29 cellular contexts compared by ENCODE assay signal in genomic region chr22:39671936-39672335, GRCh38.
"Had no signal": no experiment of that assay in that cellular context is flagged by ENCODE, and none has a peak within 500 bp of the region (broad histone marks: within the 10 kb centered on the region; RNA-seq: fewer than 3 reads in every experiment).

No MANE protein-coding gene starts in this region.

- H3K27ac Mint-ChIP-seq: naive thymus-derived CD4-positive, alpha-beta T cell; natural killer cell; nephron; neural progenitor cell; progenitor cell of endocrine pancreas; stimulated activated memory B cell treated with anti-CD40 and anti-IgM and Interleukin-4, amounts not matched to agents 10 μg/mL and 1 μg/mL and 100 μg/mL, for 72 hours; type B pancreatic cell had no signal

- H3K4me2 ChIP-seq: neural progenitor cell had no signal

- H3K27me3 Mint-ChIP-seq: naive thymus-derived CD4-positive, alpha-beta T cell; stimulated activated naive CD8-positive, alpha-beta T cell treated with anti-CD3 and anti-CD28 coated beads, Interleukin-15, amount 100 ng/mL, for 72 hours had no signal

- FAIRE-seq: small intestine had no signal

- H3K4me3 Mint-ChIP-seq: natural killer cell; nephron; neural progenitor cell; stimulated activated memory B cell treated with anti-CD40 and anti-IgM and Interleukin-4, amounts not matched to agents 10 μg/mL and 1 μg/mL and 100 μg/mL, for 72 hours; stimulated activated naive CD8-positive, alpha-beta T cell treated with anti-CD3 and anti-CD28 coated beads, Interleukin-15, amount 100 ng/mL, for 72 hours; type B pancreatic cell had no signal

- ATAC-seq: naive thymus-derived CD4-positive, alpha-beta T cell; natural killer cell; psoas muscle; right cardiac atrium; right lobe of liver; stimulated activated memory B cell treated with anti-CD40 and anti-IgM and Interleukin-4, amounts not matched to agents 10 μg/mL and 1 μg/mL and 100 μg/mL, for 72 hours; stimulated activated naive CD8-positive, alpha-beta T cell treated with anti-CD3 and anti-CD28 coated beads, Interleukin-15, amount 100 ng/mL, for 72 hours; stimulated activated naive CD8-positive, alpha-beta T cell treated with anti-CD3 and anti-CD28 coated beads, Interleukin-15, Interleukin-2, amounts not matched to agents 100 U/mL and 50 U/mL, for 24 hours; upper lobe of right lung had no signal

- DNase-seq: naive thymus-derived CD4-positive, alpha-beta T cell; natural killer cell; occipital lobe; ovary; posterior cingulate gyrus; psoas muscle; right lobe of liver; sigmoid colon; small intestine; stimulated activated CD4-positive, alpha-beta T cell treated with anti-CD3 and anti-CD28 coated beads, Interleukin-15, amount 100 ng/mL, for 24 hours; stimulated activated CD4-positive, alpha-beta T cell treated with anti-CD3 and anti-CD28 coated beads, Interleukin-2, amount 100 ng/mL, for 24 hours; stimulated activated CD4-positive, alpha-beta T cell treated with anti-CD3 and anti-CD28 coated beads, Interleukin-2, amount 100 ng/mL, for 48 hours; stimulated activated CD4-positive, alpha-beta T cell treated with anti-CD3 and anti-CD28 coated beads, Interleukin-4, amount 100 ng/mL, for 4 hours; stimulated activated CD8-positive, alpha-beta memory T cell treated with anti-CD3 and anti-CD28 coated beads, Interleukin-4, amount 100 ng/mL, for 48 hours; stimulated activated naive CD4-positive, alpha-beta T cell; stimulated activated naive CD8-positive, alpha-beta T cell treated with anti-CD3 and anti-CD28 coated beads, Interleukin-15, amount 100 ng/mL, for 72 hours; stimulated activated naive CD8-positive, alpha-beta T cell treated with anti-CD3 and anti-CD28 coated beads, Interleukin-15, Interleukin-2, amounts not matched to agents 100 U/mL and 50 U/mL, for 24 hours; testis; tibial artery; transverse colon; upper lobe of right lung; uterus had no signal

- H3K36me3 Mint-ChIP-seq: neural progenitor cell, type B pancreatic cell had no signal

- H3K27ac ChIP-seq: neural progenitor cell, ovary, parathyroid adenoma, psoas muscle, right lobe of liver, sigmoid colon, testis, tibial artery, transverse colon, upper lobe of right lung, uterus had no signal

- H3K4me1 Mint-ChIP-seq: natural killer cell; nephron; stimulated activated memory B cell treated with anti-CD40 and anti-IgM and Interleukin-4, amounts not matched to agents 10 μg/mL and 1 μg/mL and 100 μg/mL, for 72 hours; stimulated activated naive CD8-positive, alpha-beta T cell treated with anti-CD3 and anti-CD28 coated beads, Interleukin-15, amount 100 ng/mL, for 72 hours had no signal

- H3K9ac ChIP-seq: neural progenitor cell, parathyroid adenoma had no signal

- H2AFZ ChIP-seq: neural progenitor cell, parathyroid adenoma had no signal

- H3K4me1 ChIP-seq: neural progenitor cell, parathyroid adenoma, psoas muscle, right lobe of liver, sigmoid colon, testis, tibial artery, transverse colon, upper lobe of right lung, uterus had no signal

- H3K9me3 ChIP-seq: right lobe of liver, testis had no signal

- H3K36me3 ChIP-seq: neural progenitor cell, ovary, right lobe of liver, sigmoid colon, tibial artery, transverse colon, upper lobe of right lung, uterus had no signal

- H3K79me2 ChIP-seq: parathyroid adenoma had no signal

- H3K27me3 ChIP-seq: neural progenitor cell, ovary, right lobe of liver, sigmoid colon, testis, transverse colon, uterus had no signal

- H3K4me3 ChIP-seq: neural progenitor cell, ovary, psoas muscle, right lobe of liver, sigmoid colon, testis, tibial artery, transverse colon, upper lobe of right lung, uterus had no signal
